Comparison of ENCODE assay signal across 17 cellular contexts in genomic region chr3:189308594-189308993, GRCh38.
DNase-seq lines count a peak whose midpoint lies in the region; ATAC-seq lines count a peak whose summit lies in the region.
"Had no signal": no experiment of that assay in that cellular context is flagged by ENCODE, and none has a peak within 500 bp of the region (broad histone marks: within the 10 kb centered on the region; RNA-seq: fewer than 3 reads in every experiment).

No MANE protein-coding gene starts in this region.

- no peaks in the 10 kb centered on the region for H3K9me3 Mint-ChIP-seq in activated T-cell treated with anti-CD3 and anti-CD28 coated beads, Interleukin-2, amount 50 U/mL, for 24 hours
- H3K9me3 Mint-ChIP-seq in activated CD8-positive, alpha-beta T cell treated with anti-CD3 and anti-CD28 coated beads, Interleukin-2, amount 10 ng/mL, durations not matched to agents 7 days and 5 days (ENCODE audit: insufficient read depth), result peaks cover 2% of the 10 kb centered on the region

- no peak for ATAC-seq in activated CD8-positive, alpha-beta T cell treated with anti-CD3 and anti-CD28 coated beads, Interleukin-2, amount 10 ng/mL, durations not matched to agents 7 days and 5 days
- ATAC-seq in esophagus mucosa, result no peak
- ATAC-seq: body of pancreas, left lung had no signal

- no peaks in the 10 kb centered on the region for H3K27me3 Mint-ChIP-seq in activated T-cell treated with anti-CD3 and anti-CD28 coated beads, Interleukin-2, amount 50 U/mL, for 24 hours
- no peaks in the 10 kb centered on the region for H3K27me3 Mint-ChIP-seq in activated CD8-positive, alpha-beta T cell treated with anti-CD3 and anti-CD28 coated beads, Interleukin-2, amount 10 ng/mL, durations not matched to agents 7 days and 5 days (ENCODE audit: low read depth)

- no peak for DNase-seq in activated T-cell treated with anti-CD3 and anti-CD28 coated beads, Interleukin-2, amount 50 U/mL, for 24 hours
- no peak for DNase-seq in activated T-cell treated with anti-CD3 and anti-CD28 coated beads, Interleukin-2, amount 50 U/mL, for 1 hour
- peak; percentile 37 for DNase-seq in NCI-H1105 (lab: John Stamatoyannopoulos, UW)
- DNase-seq in activated CD8-positive, alpha-beta T cell treated with anti-CD3 and anti-CD28 coated beads, Interleukin-2, amount 10 ng/mL, durations not matched to agents 7 days and 5 days, result no peak
- peak; percentile 72 for DNase-seq in renal cortical epithelial cell (ENCODE audit: low read depth)
- DNase-seq in NCI-H524 (lab: John Stamatoyannopoulos, UW), result no peak
- DNase-seq in dermis blood vessel endothelial cell, result no peak
- DNase-seq: activated naive CD4-positive, alpha-beta T cell treated with anti-CD3 and anti-CD28 coated beads, Interleukin-2, amount 50 U/mL, for 16 hours; body of pancreas; COR-L47; cortex of kidney; left lung; NCI-H187 treated with DMSO at 0.1 percent for 48 hours; PC-9; sigmoid colon; stimulated activated CD4-positive, alpha-beta T cell treated with anti-CD3 and anti-CD28 coated beads, Interleukin-2, amount 100 ng/mL, for 24 hours had no signal

- peaks cover 32% of the 10 kb centered on the region for H3K36me3 Mint-ChIP-seq in activated T-cell treated with anti-CD3 and anti-CD28 coated beads, Interleukin-2, amount 50 U/mL, for 24 hours (ENCODE audit: low read depth)
- no peaks in the 10 kb centered on the region for H3K36me3 Mint-ChIP-seq in activated CD8-positive, alpha-beta T cell treated with anti-CD3 and anti-CD28 coated beads, Interleukin-2, amount 10 ng/mL, durations not matched to agents 7 days and 5 days (ENCODE audit: low read depth)

- peak overlapping the region; percentile 94 for H3K27ac Mint-ChIP-seq in activated T-cell treated with anti-CD3 and anti-CD28 coated beads, Interleukin-2, amount 50 U/mL, for 24 hours
- peak overlapping the region; percentile 16 for H3K27ac Mint-ChIP-seq in activated CD8-positive, alpha-beta T cell treated with anti-CD3 and anti-CD28 coated beads, Interleukin-2, amount 10 ng/mL, durations not matched to agents 7 days and 5 days

- H3K4me3 Mint-ChIP-seq in activated T-cell treated with anti-CD3 and anti-CD28 coated beads, Interleukin-2, amount 50 U/mL, for 24 hours, result peak overlapping the region; percentile 78
- H3K4me3 Mint-ChIP-seq in activated CD8-positive, alpha-beta T cell treated with anti-CD3 and anti-CD28 coated beads, Interleukin-2, amount 10 ng/mL, durations not matched to agents 7 days and 5 days, result no peak overlapping the region

- CTCF ChIA-PET in activated CD8-positive, alpha-beta T cell treated with anti-CD3 and anti-CD28 coated beads, Interleukin-2, amount 10 ng/mL, durations not matched to agents 7 days and 5 days (lab: Charles Lee), result interaction anchor here (0.9 to 1.9 kb wide), 2 partner anchors 18 to 640 kb away, joined by 3 to 6 read pairs; no protein-coding TSS in a partner anchor

- H3K4me1 Mint-ChIP-seq in activated T-cell treated with anti-CD3 and anti-CD28 coated beads, Interleukin-2, amount 50 U/mL, for 24 hours (ENCODE audit: low read depth), result peaks cover 53% of the 10 kb centered on the region
- peaks cover 8% of the 10 kb centered on the region for H3K4me1 Mint-ChIP-seq in activated CD8-positive, alpha-beta T cell treated with anti-CD3 and anti-CD28 coated beads, Interleukin-2, amount 10 ng/mL, durations not matched to agents 7 days and 5 days (ENCODE audit: low read depth)

- POLR2A ChIA-PET in activated CD8-positive, alpha-beta T cell treated with anti-CD3 and anti-CD28 coated beads, Interleukin-2, amount 10 ng/mL, durations not matched to agents 7 days and 5 days (lab: Charles Lee), result interaction anchor here (1.0 kb wide), 1 partner anchor 23 kb away, joined by 3 read pairs; no protein-coding TSS in a partner anchor

Comparison
In these comparisons a context has a peak if more than half of its experiments do, and no peak if none do; other contexts are left out.
1. DNase-seq: peak in NCI-H1105 (single experiment) and renal cortical epithelial cell (single experiment); none in activated T-cell treated with anti-CD3 and anti-CD28 coated beads, Interleukin-2, amount 50 U/mL, for 24 hours (single experiment), activated T-cell treated with anti-CD3 and anti-CD28 coated beads, Interleukin-2, amount 50 U/mL, for 1 hour (single experiment), activated CD8-positive, alpha-beta T cell treated with anti-CD3 and anti-CD28 coated beads, Interleukin-2, amount 10 ng/mL, durations not matched to agents 7 days and 5 days (single experiment), NCI-H524 (0 of 2) and dermis blood vessel endothelial cell (single experiment).